In genomic region chr5:160087244-160087643, GRCh38 we compare ENCODE assay signal across 16 cellular contexts. TPM values are rescaled to one million over a fixed set of nuclear protein-coding genes. Genes with fewer than 3 reads are reported as not detected.
DNase-seq lines count a peak whose midpoint lies in the region; ATAC-seq and TF ChIP-seq lines count a peak whose summit lies in the region.
"Had no signal": no experiment of that assay in that cellular context is flagged by ENCODE, and none has a peak within 500 bp of the region (broad histone marks: within the 10 kb centered on the region; RNA-seq: fewer than 3 reads in every experiment).

No MANE protein-coding gene starts in this region.

- H3K79me2 ChIP-seq in neural progenitor cell (ENCODE audit: low read depth) (peaks cover 3% of the 10 kb centered on the region), PC-9 (ENCODE audit: low read depth) (no peaks in the 10 kb centered on the region)

- H3K36me3 Mint-ChIP-seq in neural progenitor cell = peaks cover 2% of the 10 kb centered on the region

- H3K4me1 Mint-ChIP-seq in neural progenitor cell = peaks cover 22% of the 10 kb centered on the region

- H3K27ac ChIP-seq in body of pancreas (peak overlapping the region in 1 of 4 donors; percentile 32), mesenchymal stem cell (ENCODE audit: low read length, poor library complexity, severe bottlenecking) (no peak overlapping the region), neural progenitor cell (no peak overlapping the region), PC-9 (no peak overlapping the region), adrenal gland (no peak overlapping the region)
- H3K27ac ChIP-seq: 22Rv1 had no signal

- H3F3A ChIP-seq in neural progenitor cell (ENCODE audit: low read depth) (peaks cover 26% of the 10 kb centered on the region), PC-9 (ENCODE audit: insufficient read depth, low read depth) (0 out of 2 replicates have a peak, but pooled peaks cover 8% of the 10 kb centered on the region)

- no peak overlapping the region for H2BK12ac ChIP-seq in mesenchymal stem cell (ENCODE audit: low read length in 2 of 2)

- POLR2A ChIA-PET in PC-9 (lab: Charles Lee; ENCODE audit: unreplicated experiment) = no interaction called here

- H3K27ac Mint-ChIP-seq in neural progenitor cell = no peak overlapping the region
- H3K27ac Mint-ChIP-seq: CD8-positive, alpha-beta T cell; HFFc6 had no signal

- H3K4me3 ChIP-seq in body of pancreas = no peak overlapping the region
- no peak overlapping the region for H3K4me3 ChIP-seq in mesenchymal stem cell (ENCODE audit: insufficient read depth in 1 of 2, low read depth in 1 of 2, low read length in 2 of 2)
- no peak overlapping the region for H3K4me3 ChIP-seq in neural progenitor cell
- H3K4me3 ChIP-seq in PC-9 = no peak overlapping the region
- no peak overlapping the region for H3K4me3 ChIP-seq in adrenal gland

- no peak overlapping the region for H3K4me3 Mint-ChIP-seq in neural progenitor cell
- H3K4me3 Mint-ChIP-seq: CD14-positive monocyte; CD8-positive, alpha-beta T cell; HFFc6 had no signal

- H2AK5ac ChIP-seq in mesenchymal stem cell (ENCODE audit: low read length, severe bottlenecking) = no peak overlapping the region

- H3K4me1 ChIP-seq in body of pancreas (peaks cover 10% of the 10 kb centered on the region), mesenchymal stem cell (ENCODE audit: control insufficient read depth, insufficient read depth, low read depth, low read length) (peaks cover 7% of the 10 kb centered on the region), neural progenitor cell (peaks cover 39% of the 10 kb centered on the region), PC-9 (replicated peaks; ENCODE audit: insufficient read depth) (peaks cover 7% of the 10 kb centered on the region), adrenal gland (replicated peaks in 1 of 2) (no peaks in the 10 kb centered on the region)

- intact Hi-C loops in body of pancreas (cut with DNase I) = no loop called here
- intact Hi-C loops in PC-9 (cut with micrococcal nuclease; ENCODE audit: unreplicated experiment) = no loop called here
- intact Hi-C loops in adrenal gland (cut with DNase I) = loop anchor here in 1 of 2 donors (10.0 kb wide), 1 partner anchor 108 kb away; no protein-coding TSS in a partner anchor

- H3K27me3 ChIP-seq in body of pancreas = no peaks in the 10 kb centered on the region
- no peaks in the 10 kb centered on the region for H3K27me3 ChIP-seq in mesenchymal stem cell (ENCODE audit: control insufficient read depth in 1 of 2, insufficient read depth in 1 of 2, low read length in 2 of 2)
- H3K27me3 ChIP-seq in neural progenitor cell = no peaks in the 10 kb centered on the region
- no peaks in the 10 kb centered on the region for H3K27me3 ChIP-seq in PC-9 (ENCODE audit: insufficient read depth, low read depth)
- no peaks in the 10 kb centered on the region for H3K27me3 ChIP-seq in adrenal gland

- H3K9ac ChIP-seq in mesenchymal stem cell (ENCODE audit: low read length) (no peak overlapping the region), neural progenitor cell (no peak overlapping the region)

- H3K36me3 ChIP-seq in body of pancreas (replicated peaks in 1 of 2; ENCODE audit: insufficient read depth in 1 of 2, low read depth in 2 of 2) (peaks cover 0 to 1% of the 10 kb centered on the region in 2 donors), mesenchymal stem cell (ENCODE audit: control insufficient read depth in 1 of 2, insufficient read depth in 2 of 2, low read depth in 1 of 2, low read length in 2 of 2) (peaks cover 0 to 4% of the 10 kb centered on the region in 2 experiments), neural progenitor cell (no peaks in the 10 kb centered on the region), PC-9 (ENCODE audit: low read depth) (no peaks in the 10 kb centered on the region), adrenal gland (replicated peaks in 1 of 2) (peaks cover 0 to 5% of the 10 kb centered on the region in 2 donors)

- no peak overlapping the region for H2BK5ac ChIP-seq in mesenchymal stem cell (ENCODE audit: low read depth, low read length, poor library complexity, severe bottlenecking)

- no peak overlapping the region for H4K8ac ChIP-seq in mesenchymal stem cell (ENCODE audit: low read length)

- H3K4ac ChIP-seq in mesenchymal stem cell (ENCODE audit: low read depth in 1 of 2, low read length in 2 of 2) = no peak overlapping the region

- WGBS in body of pancreas, 2 donors = 73 to 80% methylated on average over 1 of the region's 1 CpG
- WGBS in mesenchymal stem cell = 89% methylated on average over 1 of the region's 1 CpG
- 95 to 100% (median 99%) methylated on average over 1 of the region's 1 CpG for WGBS in adrenal gland, 4 donors

- no peaks in the 10 kb centered on the region for H3K27me3 Mint-ChIP-seq in neural progenitor cell (ENCODE audit: insufficient read depth, low read depth)

- H3K9me3 Mint-ChIP-seq in neural progenitor cell = no peaks in the 10 kb centered on the region
- H3K9me3 Mint-ChIP-seq: CD14-positive monocyte; CD8-positive, alpha-beta T cell; HFFc6 had no signal

- in situ Hi-C loops in Caki2 (cut with HindIII; ENCODE audit: low pct_unique_long_range_greater_than_20kb, low sequenced_read_pairs) = no loop called here

- TF ChIP-seq CTCF in body of pancreas (IDR thresholded peaks at IDR 0.05) = no peak
- TF ChIP-seq CTCF in neural progenitor cell (IDR thresholded peaks at IDR 0.05) = no peak
- TF ChIP-seq CTCF in PC-9 (conservative IDR thresholded peaks at IDR 0.05) = no peak
- TF ChIP-seq CTCF in adrenal gland (IDR thresholded peaks at IDR 0.05) = no peak

- no peak overlapping the region for H2BK15ac ChIP-seq in mesenchymal stem cell (ENCODE audit: low read depth, poor library complexity, severe bottlenecking)

- no peak overlapping the region for H3K23ac ChIP-seq in mesenchymal stem cell (ENCODE audit: low read length in 2 of 2)

- H3K4me2 ChIP-seq in mesenchymal stem cell (ENCODE audit: low read length, poor library complexity, severe bottlenecking) (peak overlapping the region; percentile 11), neural progenitor cell (no peak overlapping the region), PC-9 (no peak overlapping the region)

- ATAC-seq in body of pancreas = peak; percentile 62
- ATAC-seq: CD8-positive, alpha-beta T cell had no signal

- H3K9me3 ChIP-seq in body of pancreas = no peaks in the 10 kb centered on the region
- H3K9me3 ChIP-seq in mesenchymal stem cell (ENCODE audit: control insufficient read depth, low read length) = no peaks in the 10 kb centered on the region
- H3K9me3 ChIP-seq in neural progenitor cell (ENCODE audit: low read depth) = no peaks in the 10 kb centered on the region
- no peaks in the 10 kb centered on the region for H3K9me3 ChIP-seq in PC-9 (ENCODE audit: insufficient read depth, low read depth)
- H3K9me3 ChIP-seq in adrenal gland (replicated peaks in 1 of 3) = no peaks in the 10 kb centered on the region

- no peak for TF ChIP-seq POLR2A in body of pancreas (IDR thresholded peaks at IDR 0.05)
- no peak for TF ChIP-seq POLR2A in adrenal gland (IDR thresholded peaks at IDR 0.05)

- H4K91ac ChIP-seq in mesenchymal stem cell (ENCODE audit: low read length) = no peak overlapping the region

- no peak overlapping the region for H2AFZ ChIP-seq in mesenchymal stem cell (ENCODE audit: low read depth, low read length)
- H2AFZ ChIP-seq in neural progenitor cell (replicated peaks) = no peak overlapping the region
- no peak overlapping the region for H2AFZ ChIP-seq in PC-9

- no peaks in the 10 kb centered on the region for H3K9me2 ChIP-seq in PC-9 (ENCODE audit: insufficient read depth)

- no peak overlapping the region for H3K14ac ChIP-seq in mesenchymal stem cell (ENCODE audit: low read length in 2 of 2)

- peak; percentile 42 for DNase-seq in Caki2 (ENCODE audit: low read depth)
- DNase-seq in body of pancreas = no peak
- DNase-seq in mesenchymal stem cell = no peak
- peak; percentile 9 for DNase-seq in neural progenitor cell (ENCODE audit: low spot score)
- DNase-seq in SKM-1 treated with dmso at 0.1 percent for 144 hours (lab: John Stamatoyannopoulos, UW; ENCODE audit: unreplicated experiment) = no peak
- no peak for DNase-seq in PC-9
- no peak for DNase-seq in adrenal gland
- DNase-seq in SIG-M5 treated with dmso at 0.1 percent for 504 hours (lab: John Stamatoyannopoulos, UW; ENCODE audit: unreplicated experiment) = no peak
- DNase-seq: CD8-positive, alpha-beta T cell; COR-L47; DND-41; GDM1; HCEC 1CT; HFFc6 had no signal

- H3K18ac ChIP-seq in mesenchymal stem cell (ENCODE audit: low read depth in 1 of 2, low read length in 2 of 2) = no peak overlapping the region

- no peak overlapping the region for H2BK120ac ChIP-seq in mesenchymal stem cell (ENCODE audit: low read depth, low read length)

- CTCF ChIA-PET in PC-9 (lab: Charles Lee) = interaction anchor here (0.6 kb wide), 2 partner anchors 771 to 1718 kb away, joined by 3 read pairs; no protein-coding TSS in a partner anchor

- peaks cover 3% of the 10 kb centered on the region for H3K79me1 ChIP-seq in mesenchymal stem cell (replicated peaks; ENCODE audit: low read length, poor library complexity, severe bottlenecking)

- BruUV-seq in PC-9 (replicated peaks; lab: Mats Ljungman, UMichigan) = no TSS peak

- H4K20me1 ChIP-seq in neural progenitor cell (ENCODE audit: low read depth) (no peaks in the 10 kb centered on the region), PC-9 (ENCODE audit: insufficient read depth) (no peaks in the 10 kb centered on the region)

RNA-seq across cellular contexts. Expression of gene PWWP2A, which starts 32.0 kb away (rescaled TPM):
- total RNA-seq in Caki2 (2014; rRNA removed; shearing (Covaris generic); ENCODE audit: low replicate concordance) = 16.2 and 31.2 TPM in 2 replicates
- total RNA-seq in body of pancreas (10 to 100 TPM; 27.0 to 75.5 TPM), neural progenitor cell (ENCODE audit: low replicate concordance) (37.1 and 49.0 TPM in 2 replicates), PC-9 (2021) (19.9 and 23.2 TPM in 2 replicates), adrenal gland (10 to 100 TPM; 16.9 to 32.9 (median 24.1) TPM)
- 24.0 TPM for polyA plus RNA-seq in mesenchymal stem cell (2013, experiment 1 of 2)
- 22.5 TPM for polyA plus RNA-seq in mesenchymal stem cell (2013, experiment 2 of 2)
- 10 to 100 TPM in 2 of 3 donors, 1 to 10 TPM in 1; 7.0 to 30.0 (median 13.5) TPM for polyA plus RNA-seq in adrenal gland

Comparison
In these comparisons a context has a peak if more than half of its experiments do, and no peak if none do; other contexts are left out.
1. DNase-seq: peak in Caki2 (single experiment) and neural progenitor cell (single experiment); none in body of pancreas (0 of 4), mesenchymal stem cell (single experiment), SKM-1 treated with dmso at 0.1 percent for 144 hours (single experiment), PC-9 (0 of 2), adrenal gland (0 of 7) and SIG-M5 treated with dmso at 0.1 percent for 504 hours (single experiment).